In the genomic region with DNA sequence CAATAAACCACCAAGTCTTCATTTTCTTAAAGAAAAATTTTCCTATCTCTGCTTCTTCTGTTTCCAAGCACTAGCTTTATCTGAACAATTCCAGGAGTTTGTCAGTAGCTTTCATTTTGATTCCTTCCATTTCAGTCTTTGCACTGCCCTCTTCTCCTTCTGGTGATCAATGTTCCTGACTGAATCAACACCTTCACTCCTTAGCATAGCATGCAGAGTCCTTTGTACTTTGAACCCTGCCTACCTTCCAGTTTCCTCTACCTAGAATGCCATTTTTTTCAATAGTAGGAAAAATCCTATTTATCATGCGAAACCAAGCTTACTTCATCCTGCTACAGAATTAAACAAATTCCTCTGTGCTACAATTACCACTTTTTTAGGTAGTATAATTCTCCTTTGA, we compare ENCODE assay signal across 30 cellular contexts. TPM values are rescaled to one million over a fixed set of nuclear protein-coding genes. Genes with fewer than 3 reads are reported as not detected.
"Had no signal": no experiment of that assay in that cellular context is flagged by ENCODE, and none has a peak within 500 bp of the region (broad histone marks: within the 10 kb centered on the region; RNA-seq: fewer than 3 reads in every experiment).

No MANE protein-coding gene starts in this region.

- FAIRE-seq: astrocyte had no signal

- H3K4me3 Mint-ChIP-seq: activated CD8-positive, alpha-beta memory T cell treated with anti-CD3 and anti-CD28 coated beads, Interleukin-2, amount 10 ng/mL, durations not matched to agents 7 days and 5 days; activated naive CD8-positive, alpha-beta T cell; activated T-cell treated with anti-CD3 and anti-CD28 coated beads, Interleukin-2, amount 50 U/mL, for 24 hours; activated T-helper 1 cell treated with anti-CD3 and anti-CD28 coated beads, Interleukin-12 subunit alpha, Interleukin-12 subunit beta, Interleukin-2, Interleukin-4 antibody, amounts not matched to agents 30 ng/mL and 10 ng/mL and 1 ng/mL, durations not matched to agents 14 hours and 24 hours and 36 hours; T-helper 1 cell treated with Interleukin-12 subunit alpha and Interleukin-12 subunit beta and Interleukin-4 antibody, amounts not matched to agents 30 μg/mL and 1 μg/mL, for 36 hours had no signal

- H3K9me3 Mint-ChIP-seq: T-helper 1 cell treated with Interleukin-12 subunit alpha and Interleukin-12 subunit beta and Interleukin-4 antibody, amounts not matched to agents 30 μg/mL and 1 μg/mL, for 36 hours had no signal

- H3K27ac Mint-ChIP-seq: activated CD8-positive, alpha-beta memory T cell treated with anti-CD3 and anti-CD28 coated beads, Interleukin-2, amount 10 ng/mL, durations not matched to agents 7 days and 5 days; activated CD8-positive, alpha-beta T cell treated with anti-CD3 and anti-CD28 coated beads, Interleukin-2, amount 10 ng/mL, durations not matched to agents 7 days and 5 days; activated naive CD8-positive, alpha-beta T cell; activated T-cell treated with anti-CD3 and anti-CD28 coated beads, Interleukin-2, amount 50 U/mL, for 24 hours had no signal

- H3K36me3 ChIP-seq: breast epithelium had no signal

- H3K27me3 Mint-ChIP-seq: activated T-cell treated with anti-CD3 and anti-CD28 coated beads, Interleukin-2, amount 50 U/mL, for 24 hours had no signal

- DNase-seq: activated CD4-positive, alpha-beta T cell treated with anti-CD3 and anti-CD28 coated beads for 48 hours; activated CD4-positive, alpha-beta T cell treated with anti-CD3 and anti-CD28 coated beads, Interleukin-2, amount 50 U/mL, for 4 hours; activated CD4-positive, CD25-positive, alpha-beta regulatory T cell treated with anti-CD3 and anti-CD28 coated beads, Interleukin-2, amount 50 U/mL, for 72 hours; activated CD8-positive, alpha-beta memory T cell treated with anti-CD3 and anti-CD28 coated beads, Interleukin-2, amount 10 ng/mL, durations not matched to agents 7 days and 5 days; activated CD8-positive, alpha-beta T cell treated with anti-CD3 and anti-CD28 coated beads, Interleukin-2, amount 10 ng/mL, durations not matched to agents 7 days and 5 days; activated effector memory CD4-positive, alpha-beta T cell treated with Interleukin-2 at 50 U/mL for 16 hours; activated naive CD4-positive, alpha-beta T cell treated with Interleukin-2 at 50 U/mL for 16 hours; activated T-cell treated with anti-CD3 and anti-CD28 coated beads, Interleukin-2, amount 50 U/mL, for 24 hours; amygdala; caudate nucleus; KG1; NCI-H1092 treated with DMSO at 0.1 percent for 48 hours; NCI-H1436; NCI-H1694 treated with DMSO at 0.1 percent for 48 hours; NCI-H2029 treated with DMSO at 0.1 percent for 48 hours; NCI-H345; NCI-H510A; NCI-H526 treated with DMSO at 0.1 percent for 48 hours; NCI-H82 had no signal

- H3K27me3 ChIP-seq: breast epithelium had no signal

- ATAC-seq: activated CD8-positive, alpha-beta memory T cell treated with anti-CD3 and anti-CD28 coated beads, Interleukin-2, amount 10 ng/mL, durations not matched to agents 7 days and 5 days; activated CD8-positive, alpha-beta T cell treated with anti-CD3 and anti-CD28 coated beads, Interleukin-2, amount 10 ng/mL, durations not matched to agents 7 days and 5 days had no signal

- H3K9me3 ChIP-seq: breast epithelium had no signal

- H3K27ac ChIP-seq: breast epithelium, SK-N-MC had no signal

- H3K4me1 ChIP-seq: breast epithelium had no signal

- H3K4me3 ChIP-seq: breast epithelium, SK-N-MC had no signal

RNA-seq across cellular contexts. Expression of gene FAM24A, which starts 45.5 kb away (rescaled TPM):
- total RNA-seq: activated CD8-positive, alpha-beta memory T cell treated with anti-CD3 and anti-CD28 coated beads, Interleukin-2, amount 10 ng/mL, durations not matched to agents 7 days and 5 days; activated CD8-positive, alpha-beta T cell treated with anti-CD3 and anti-CD28 coated beads, Interleukin-2, amount 10 ng/mL, durations not matched to agents 7 days and 5 days; activated T-helper 1 cell treated with anti-CD3 and anti-CD28 coated beads, Interleukin-12 subunit alpha, Interleukin-12 subunit beta, Interleukin-2, Interleukin-4 antibody, amounts not matched to agents 30 ng/mL and 10 ng/mL and 1 ng/mL, durations not matched to agents 14 hours and 24 hours and 36 hours; astrocyte; breast epithelium; cerebellum; LHCN-M2; MCF 10A; OCI-LY7; RPMI7951 had no signal
